In genomic region chr15:22979069-22979698, GRCh38 we compare ENCODE assay signal across 1 cellular context.
TF ChIP-seq lines count a peak whose summit lies in the region.

No MANE protein-coding gene starts in this region.

TF ChIP-seq in K562, 482 proteins besides CTCF, POLR2A, EP300 and RAD21 (continued from another document and continues in another):
- TF ChIP-seq, protein P1, sequence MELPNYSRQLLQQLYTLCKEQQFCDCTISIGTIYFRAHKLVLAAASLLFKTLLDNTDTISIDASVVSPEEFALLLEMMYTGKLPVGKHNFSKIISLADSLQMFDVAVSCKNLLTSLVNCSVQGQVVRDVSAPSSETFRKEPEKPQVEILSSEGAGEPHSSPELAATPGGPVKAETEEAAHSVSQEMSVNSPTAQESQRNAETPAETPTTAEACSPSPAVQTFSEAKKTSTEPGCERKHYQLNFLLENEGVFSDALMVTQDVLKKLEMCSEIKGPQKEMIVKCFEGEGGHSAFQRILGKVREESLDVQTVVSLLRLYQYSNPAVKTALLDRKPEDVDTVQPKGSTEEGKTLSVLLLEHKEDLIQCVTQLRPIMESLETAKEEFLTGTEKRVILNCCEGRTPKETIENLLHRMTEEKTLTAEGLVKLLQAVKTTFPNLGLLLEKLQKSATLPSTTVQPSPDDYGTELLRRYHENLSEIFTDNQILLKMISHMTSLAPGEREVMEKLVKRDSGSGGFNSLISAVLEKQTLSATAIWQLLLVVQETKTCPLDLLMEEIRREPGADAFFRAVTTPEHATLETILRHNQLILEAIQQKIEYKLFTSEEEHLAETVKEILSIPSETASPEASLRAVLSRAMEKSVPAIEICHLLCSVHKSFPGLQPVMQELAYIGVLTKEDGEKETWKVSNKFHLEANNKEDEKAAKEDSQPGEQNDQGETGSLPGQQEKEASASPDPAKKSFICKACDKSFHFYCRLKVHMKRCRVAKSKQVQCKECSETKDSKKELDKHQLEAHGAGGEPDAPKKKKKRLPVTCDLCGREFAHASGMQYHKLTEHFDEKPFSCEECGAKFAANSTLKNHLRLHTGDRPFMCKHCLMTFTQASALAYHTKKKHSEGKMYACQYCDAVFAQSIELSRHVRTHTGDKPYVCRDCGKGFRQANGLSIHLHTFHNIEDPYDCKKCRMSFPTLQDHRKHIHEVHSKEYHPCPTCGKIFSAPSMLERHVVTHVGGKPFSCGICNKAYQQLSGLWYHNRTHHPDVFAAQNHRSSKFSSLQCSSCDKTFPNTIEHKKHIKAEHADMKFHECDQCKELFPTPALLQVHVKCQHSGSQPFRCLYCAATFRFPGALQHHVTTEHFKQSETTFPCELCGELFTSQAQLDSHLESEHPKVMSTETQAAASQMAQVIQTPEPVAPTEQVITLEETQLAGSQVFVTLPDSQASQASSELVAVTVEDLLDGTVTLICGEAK (IDR thresholded peaks at IDR 0.05): 0 out of 2 replicates have a peak, but pooled peaks have one; percentile 30
- TF ChIP-seq, protein P1 (CRISPR knock-in tag; IDR thresholded peaks at IDR 0.05): no peak
- TF ChIP-seq SRSF7 (optimal IDR thresholded peaks at IDR 0.05; ENCODE audit: low read depth, low read length): no peak
- peak; percentile 40 for TF ChIP-seq ZNF263 (CRISPR knock-in tag; IDR thresholded peaks at IDR 0.05; ENCODE audit: borderline replicate concordance)
- TF ChIP-seq MED1 (CRISPR knock-in tag; IDR thresholded peaks at IDR 0.05; ENCODE audit: borderline replicate concordance): 0 out of 2 replicates have a peak, but pooled peaks have one; percentile 17
- no peak for TF ChIP-seq MXD1 (CRISPR knock-in tag; IDR thresholded peaks at IDR 0.05; ENCODE audit: borderline replicate concordance, poor library complexity, severe bottlenecking)
- TF ChIP-seq, protein P2, sequence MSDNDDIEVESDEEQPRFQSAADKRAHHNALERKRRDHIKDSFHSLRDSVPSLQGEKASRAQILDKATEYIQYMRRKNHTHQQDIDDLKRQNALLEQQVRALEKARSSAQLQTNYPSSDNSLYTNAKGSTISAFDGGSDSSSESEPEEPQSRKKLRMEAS (CRISPR knock-in tag; IDR thresholded peaks at IDR 0.05): peak; percentile 65; the same call in 1 of the 2 replicates
- TF ChIP-seq FOXM1 (IDR thresholded peaks at IDR 0.05; ENCODE audit: low read depth): no peak
- TF ChIP-seq FOXM1 (CRISPR knock-in tag; IDR thresholded peaks at IDR 0.05; ENCODE audit: low read depth): 0 out of 2 replicates have a peak, but pooled peaks have one; percentile 17
- no peak for TF ChIP-seq KDM2B (CRISPR knock-in tag; IDR thresholded peaks at IDR 0.05)
- TF ChIP-seq ZNF551 (CRISPR knock-in tag; IDR thresholded peaks at IDR 0.05): no peak
- TF ChIP-seq PRPF4 (IDR thresholded peaks at IDR 0.05; ENCODE audit: insufficient read depth, low read depth, low read length, poor library complexity, severe bottlenecking): no peak
- no peak for TF ChIP-seq ZNF584 (CRISPR knock-in tag; IDR thresholded peaks at IDR 0.05; ENCODE audit: low read depth)
- TF ChIP-seq, protein P3, sequence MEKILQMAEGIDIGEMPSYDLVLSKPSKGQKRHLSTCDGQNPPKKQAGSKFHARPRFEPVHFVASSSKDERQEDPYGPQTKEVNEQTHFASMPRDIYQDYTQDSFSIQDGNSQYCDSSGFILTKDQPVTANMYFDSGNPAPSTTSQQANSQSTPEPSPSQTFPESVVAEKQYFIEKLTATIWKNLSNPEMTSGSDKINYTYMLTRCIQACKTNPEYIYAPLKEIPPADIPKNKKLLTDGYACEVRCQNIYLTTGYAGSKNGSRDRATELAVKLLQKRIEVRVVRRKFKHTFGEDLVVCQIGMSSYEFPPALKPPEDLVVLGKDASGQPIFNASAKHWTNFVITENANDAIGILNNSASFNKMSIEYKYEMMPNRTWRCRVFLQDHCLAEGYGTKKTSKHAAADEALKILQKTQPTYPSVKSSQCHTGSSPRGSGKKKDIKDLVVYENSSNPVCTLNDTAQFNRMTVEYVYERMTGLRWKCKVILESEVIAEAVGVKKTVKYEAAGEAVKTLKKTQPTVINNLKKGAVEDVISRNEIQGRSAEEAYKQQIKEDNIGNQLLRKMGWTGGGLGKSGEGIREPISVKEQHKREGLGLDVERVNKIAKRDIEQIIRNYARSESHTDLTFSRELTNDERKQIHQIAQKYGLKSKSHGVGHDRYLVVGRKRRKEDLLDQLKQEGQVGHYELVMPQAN (IDR thresholded peaks at IDR 0.05; ENCODE audit: borderline replicate concordance): peak; percentile 62; the same call in 1 of the 2 replicates
- TF ChIP-seq SRSF9 (IDR thresholded peaks at IDR 0.05; ENCODE audit: borderline replicate concordance, low read depth, low read length): no peak
- no peak for TF ChIP-seq TAF1 (IDR thresholded peaks at IDR 0.05; ENCODE audit: control insufficient read depth, extremely low read depth, insufficient read depth, low read length, severe bottlenecking)
- TF ChIP-seq ZNF212 (CRISPR knock-in tag; IDR thresholded peaks at IDR 0.05): no peak
- TF ChIP-seq CHD1 (IDR thresholded peaks at IDR 0.05; ENCODE audit: low read length): no peak
- no peak for TF ChIP-seq TRIM24 (IDR thresholded peaks at IDR 0.05)
- TF ChIP-seq BRD4 (IDR thresholded peaks at IDR 0.05): no peak
- no peak for TF ChIP-seq HOMEZ (CRISPR knock-in tag; IDR thresholded peaks at IDR 0.05)
- TF ChIP-seq TBP (optimal IDR thresholded peaks at IDR 0.05; ENCODE audit: low read depth, low read length): no peak
- peak; percentile 46; the same call in 1 of the 2 replicates for TF ChIP-seq BCOR (IDR thresholded peaks at IDR 0.05)
- peak; percentile 45; the same call in 1 of the 2 replicates for TF ChIP-seq ZNF431 (CRISPR knock-in tag; IDR thresholded peaks at IDR 0.05)
- no peak for TF ChIP-seq ETV5 (CRISPR knock-in tag; IDR thresholded peaks at IDR 0.05; ENCODE audit: low read depth)
- no peak for TF ChIP-seq COPS2 (conservative IDR thresholded peaks at IDR 0.05)
- TF ChIP-seq ZNF780A (CRISPR knock-in tag; IDR thresholded peaks at IDR 0.05): no peak
- no peak for TF ChIP-seq ZNF609 (CRISPR knock-in tag; IDR thresholded peaks at IDR 0.05; ENCODE audit: borderline replicate concordance)
- TF ChIP-seq, protein P4, sequence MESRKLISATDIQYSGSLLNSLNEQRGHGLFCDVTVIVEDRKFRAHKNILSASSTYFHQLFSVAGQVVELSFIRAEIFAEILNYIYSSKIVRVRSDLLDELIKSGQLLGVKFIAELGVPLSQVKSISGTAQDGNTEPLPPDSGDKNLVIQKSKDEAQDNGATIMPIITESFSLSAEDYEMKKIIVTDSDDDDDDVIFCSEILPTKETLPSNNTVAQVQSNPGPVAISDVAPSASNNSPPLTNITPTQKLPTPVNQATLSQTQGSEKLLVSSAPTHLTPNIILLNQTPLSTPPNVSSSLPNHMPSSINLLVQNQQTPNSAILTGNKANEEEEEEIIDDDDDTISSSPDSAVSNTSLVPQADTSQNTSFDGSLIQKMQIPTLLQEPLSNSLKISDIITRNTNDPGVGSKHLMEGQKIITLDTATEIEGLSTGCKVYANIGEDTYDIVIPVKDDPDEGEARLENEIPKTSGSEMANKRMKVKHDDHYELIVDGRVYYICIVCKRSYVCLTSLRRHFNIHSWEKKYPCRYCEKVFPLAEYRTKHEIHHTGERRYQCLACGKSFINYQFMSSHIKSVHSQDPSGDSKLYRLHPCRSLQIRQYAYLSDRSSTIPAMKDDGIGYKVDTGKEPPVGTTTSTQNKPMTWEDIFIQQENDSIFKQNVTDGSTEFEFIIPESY (CRISPR knock-in tag; IDR thresholded peaks at IDR 0.05): no peak
- TF ChIP-seq ATF7 (IDR thresholded peaks at IDR 0.05): 0 out of 2 replicates have a peak, but pooled peaks have one; percentile 24
- no peak for TF ChIP-seq SAFB2 (IDR thresholded peaks at IDR 0.05; ENCODE audit: borderline replicate concordance, low read depth, low read length, severe bottlenecking)
- no peak for TF ChIP-seq ZNF175 (CRISPR knock-in tag; IDR thresholded peaks at IDR 0.05; ENCODE audit: low read depth)
- TF ChIP-seq DDX20 (tag; IDR thresholded peaks at IDR 0.05; ENCODE audit: low read depth): no peak
- TF ChIP-seq, protein P5, sequence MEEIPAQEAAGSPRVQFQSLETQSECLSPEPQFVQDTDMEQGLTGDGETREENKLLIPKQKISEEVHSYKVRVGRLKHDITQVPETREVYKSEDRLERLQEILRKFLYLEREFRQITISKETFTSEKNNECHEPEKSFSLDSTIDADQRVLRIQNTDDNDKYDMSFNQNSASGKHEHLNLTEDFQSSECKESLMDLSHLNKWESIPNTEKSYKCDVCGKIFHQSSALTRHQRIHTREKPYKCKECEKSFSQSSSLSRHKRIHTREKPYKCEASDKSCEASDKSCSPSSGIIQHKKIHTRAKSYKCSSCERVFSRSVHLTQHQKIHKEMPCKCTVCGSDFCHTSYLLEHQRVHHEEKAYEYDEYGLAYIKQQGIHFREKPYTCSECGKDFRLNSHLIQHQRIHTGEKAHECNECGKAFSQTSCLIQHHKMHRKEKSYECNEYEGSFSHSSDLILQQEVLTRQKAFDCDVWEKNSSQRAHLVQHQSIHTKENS (CRISPR knock-in tag; IDR thresholded peaks at IDR 0.05): no peak
- no peak for TF ChIP-seq ARID1B (IDR thresholded peaks at IDR 0.05)
- no peak for TF ChIP-seq HDGF (IDR thresholded peaks at IDR 0.05)
- no peak for TF ChIP-seq BRF1 (IDR thresholded peaks at IDR 0.05; ENCODE audit: borderline replicate concordance, extremely low read depth, insufficient read length)
- TF ChIP-seq CCNT2 (IDR thresholded peaks at IDR 0.05; ENCODE audit: borderline replicate concordance, extremely low read depth, insufficient read length, low read depth, low read length): no peak
- TF ChIP-seq POLR3A (IDR thresholded peaks at IDR 0.05; ENCODE audit: borderline replicate concordance, extremely low read depth, insufficient read depth, insufficient read length): no peak
- no peak for TF ChIP-seq SRSF3 (IDR thresholded peaks at IDR 0.05; ENCODE audit: insufficient read depth, low read length)
